ENCODE assay signal across 11 cellular contexts in the genomic region with DNA sequence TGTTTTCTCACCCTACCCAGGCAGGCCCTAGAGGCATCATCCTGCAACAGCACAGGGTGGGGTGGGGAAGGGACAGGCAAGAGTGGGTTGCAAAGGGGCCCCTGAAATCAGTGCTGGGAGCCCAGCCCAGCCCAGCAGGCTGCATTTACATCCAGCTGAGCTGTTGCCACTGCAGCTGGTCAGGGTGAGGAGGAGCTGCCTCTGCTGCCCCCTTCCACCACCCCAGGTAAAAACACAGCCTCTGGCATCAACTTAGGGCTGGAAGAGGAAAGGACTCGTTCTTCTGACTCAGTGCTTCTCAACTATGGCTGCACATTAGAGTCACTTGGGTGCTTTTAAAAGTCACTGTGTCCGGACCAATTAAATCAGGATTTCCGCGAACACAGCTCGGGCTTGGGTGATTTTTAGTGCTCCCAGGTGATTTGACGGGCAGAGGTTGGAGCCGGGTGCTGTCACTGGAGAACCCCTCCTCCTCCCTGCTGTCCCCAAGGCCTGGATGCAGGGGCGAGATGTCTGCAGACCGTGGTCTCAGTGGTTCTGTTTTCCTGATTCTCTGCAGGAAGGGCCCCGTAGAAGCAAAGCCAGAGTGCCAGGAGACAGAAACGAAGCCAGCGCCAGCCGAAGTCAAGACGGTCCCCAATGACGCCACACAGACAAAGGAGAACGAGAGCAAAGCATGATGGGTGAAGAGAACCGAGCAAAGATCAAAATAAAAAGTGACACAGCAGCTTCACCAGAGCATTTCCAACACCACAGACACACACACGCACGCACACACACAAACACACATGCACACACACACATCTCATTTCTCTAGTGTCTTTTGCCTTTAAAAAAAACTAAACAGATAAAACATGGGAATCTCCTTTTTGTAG. TPM values are rescaled to one million over a fixed set of nuclear protein-coding genes. Genes with fewer than 3 reads are reported as not detected.
DNase-seq lines count a peak whose midpoint lies in the region; ATAC-seq and TF ChIP-seq lines count a peak whose summit lies in the region.
"Had no signal": no experiment of that assay in that cellular context is flagged by ENCODE, and none has a peak within 500 bp of the region (broad histone marks: within the 10 kb centered on the region; RNA-seq: fewer than 3 reads in every experiment).

No MANE protein-coding gene starts in this region.

- DNase-seq in HuH-7 (ENCODE audit: low spot score) (peak; percentile 36), astrocyte of the spinal cord (ENCODE audit: low read depth, low spot score) (no peak), left kidney (ENCODE audit: low read depth, low spot score) (peak; percentile 67), T-helper 9 cell (no peak), sciatic nerve (ENCODE audit: low spot score) (no peak)
- DNase-seq: activated naive CD4-positive, alpha-beta T cell; NCI-H510A treated with DMSO at 0.1 percent for 48 hours had no signal

- TF ChIP-seq CTCF in astrocyte of the spinal cord (IDR thresholded peaks at IDR 0.05; ENCODE audit: low read depth, low read length) = peak; percentile 35

- no peaks in the 10 kb centered on the region for H4K20me1 ChIP-seq in BLaER1 treated with 17β-estradiol and CSF1 and Interleukin-3, amounts not matched to agents 10 nM and 100 nM

- peak overlapping the region; percentile 17 to 57 (median 42); a peak in 14 of 20 replicates for H3K4me3 ChIP-seq in BLaER1 treated with 17β-estradiol and CSF1 and Interleukin-3, amounts not matched to agents 10 nM and 100 nM
- no peak overlapping the region for H3K4me3 ChIP-seq in astrocyte of the spinal cord (ENCODE audit: low read depth, low read length)

- intact Hi-C loops in sciatic nerve (cut with DNase I) = no loop called here

- H3K4me1 ChIP-seq in BLaER1 treated with 17β-estradiol and CSF1 and Interleukin-3, amounts not matched to agents 10 nM and 100 nM = peaks cover 8 to 33% (median 28%) of the 10 kb centered on the region in 10 experiments; a peak in 17 of 20 replicates
- H3K4me1 ChIP-seq: Caco-2 had no signal

- H3K4me2 ChIP-seq in BLaER1 treated with 17β-estradiol and CSF1 and Interleukin-3, amounts not matched to agents 10 nM and 100 nM = peak overlapping the region; percentile 50 to 74 (median 71)

- H3K27me3 ChIP-seq in BLaER1 treated with 17β-estradiol and CSF1 and Interleukin-3, amounts not matched to agents 10 nM and 100 nM = no peaks in the 10 kb centered on the region

- H3K9me3 ChIP-seq in BLaER1 treated with 17β-estradiol and CSF1 and Interleukin-3, amounts not matched to agents 10 nM and 100 nM (replicated peaks in 1 of 11) = no peaks in the 10 kb centered on the region
- H3K9me3 ChIP-seq: Caco-2 had no signal

- ATAC-seq in HG03354 (IDR thresholded peaks at IDR 0.05; ENCODE audit: poor library complexity, severe bottlenecking, unreplicated experiment) = no peak
- ATAC-seq in sciatic nerve = no peak
- no peak for ATAC-seq in GM21529 (IDR thresholded peaks at IDR 0.05; ENCODE audit: unreplicated experiment)

- no peaks in the 10 kb centered on the region for H3K36me3 ChIP-seq in BLaER1 treated with 17β-estradiol and CSF1 and Interleukin-3, amounts not matched to agents 10 nM and 100 nM

- peak overlapping the region in 8 of 11 experiments; percentile 39 to 64 (median 48); a peak in 10 of 22 replicates for H3K9ac ChIP-seq in BLaER1 treated with 17β-estradiol and CSF1 and Interleukin-3, amounts not matched to agents 10 nM and 100 nM

- in situ Hi-C loops in astrocyte of the spinal cord (cut with HindIII; ENCODE audit: low sequenced_read_pairs) = no loop called here

- H3K27ac ChIP-seq in BLaER1 treated with 17β-estradiol and CSF1 and Interleukin-3, amounts not matched to agents 10 nM and 100 nM = peak overlapping the region in 9 of 11 experiments; percentile 9 to 65 (median 42); a peak in 13 of 22 replicates

RNA-seq across cellular contexts. Expression of a gene that starts 39.4 kb away (rescaled TPM):
- total RNA-seq in sciatic nerve = 29.1 TPM

Comparison
In these comparisons a context has a peak if more than half of its experiments do, and no peak if none do; other contexts are left out.
1. DNase-seq: peak in HuH-7 (single experiment) and left kidney (single experiment); none in astrocyte of the spinal cord (single experiment), T-helper 9 cell (single experiment) and sciatic nerve (single experiment).